In the genomic region with DNA sequence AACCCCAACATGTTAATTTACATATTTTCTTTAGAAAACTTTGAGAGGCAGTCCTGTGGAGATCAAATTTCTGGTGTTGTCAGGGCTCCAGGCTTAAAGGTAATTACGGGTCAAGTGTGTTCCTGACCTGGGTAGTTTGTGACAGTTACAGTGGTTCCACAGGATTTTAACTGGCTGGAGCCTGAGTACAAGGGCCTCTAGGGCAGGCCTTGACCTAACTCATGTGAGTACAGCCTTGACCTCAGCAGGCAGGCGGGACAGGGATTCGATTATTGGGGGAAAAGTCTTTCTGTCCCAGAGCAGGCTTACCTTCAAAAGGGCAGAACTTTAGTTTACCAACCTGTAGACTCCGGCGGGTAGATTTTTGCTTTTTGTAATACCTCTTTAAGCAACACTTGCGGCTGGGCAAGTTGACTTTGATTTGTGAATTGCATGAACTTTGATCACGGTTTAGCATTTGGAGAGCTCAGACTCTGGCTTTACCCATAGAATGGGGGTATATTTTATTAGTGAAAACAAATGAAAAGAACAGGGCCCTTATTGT, we compare ENCODE assay signal across 9 cellular contexts. TPM values are rescaled to one million over a fixed set of nuclear protein-coding genes. Genes with fewer than 3 reads are reported as not detected.
DNase-seq lines count a peak whose midpoint lies in the region; ATAC-seq and TF ChIP-seq lines count a peak whose summit lies in the region.
"Had no signal": no experiment of that assay in that cellular context is flagged by ENCODE, and none has a peak within 500 bp of the region (broad histone marks: within the 10 kb centered on the region; RNA-seq: fewer than 3 reads in every experiment).

No MANE protein-coding gene starts in this region.

- H3K9me3 ChIP-seq in esophagus muscularis mucosa (no peaks in the 10 kb centered on the region), parathyroid adenoma (ENCODE audit: control insufficient read depth, low read length) (no peaks in the 10 kb centered on the region)

- no peaks in the 10 kb centered on the region for H3K36me3 ChIP-seq in esophagus muscularis mucosa
- no peaks in the 10 kb centered on the region for H3K36me3 ChIP-seq in parathyroid adenoma (ENCODE audit: control insufficient read depth, insufficient read depth, low read length)

- 87% methylated on average over 7 of the region's 7 CpGs for WGBS in esophagus muscularis mucosa

- no peak for TF ChIP-seq CTCF in esophagus muscularis mucosa (IDR thresholded peaks at IDR 0.05)
- no peak for TF ChIP-seq CTCF in parathyroid adenoma (IDR thresholded peaks at IDR 0.05)

- H3K27ac ChIP-seq in esophagus muscularis mucosa (replicated peaks in 1 of 4) (peak overlapping the region; percentile 58 to 71 (median 70)), parathyroid adenoma (peak overlapping the region; percentile 85)

- TF ChIP-seq POLR2A in esophagus muscularis mucosa (IDR thresholded peaks at IDR 0.05; ENCODE audit: low read depth): no peak

- no peak overlapping the region for H3K4me3 ChIP-seq in esophagus muscularis mucosa
- peak overlapping the region; percentile 23 for H3K4me3 ChIP-seq in parathyroid adenoma (ENCODE audit: low read depth, low read length)

- TF ChIP-seq EP300 in esophagus muscularis mucosa (IDR thresholded peaks at IDR 0.05): no peak

- H3K9ac ChIP-seq in parathyroid adenoma: no peak overlapping the region

- H3K4me2 ChIP-seq in parathyroid adenoma (ENCODE audit: low read length): peak overlapping the region; percentile 59

- peak; percentile 44 for DNase-seq in NCI-H69 (lab: John Stamatoyannopoulos, UW)
- DNase-seq in esophagus muscularis mucosa (ENCODE audit: extremely low spot score): no peak
- DNase-seq in foreskin melanocyte: no peak
- no peak for DNase-seq in kidney tubule cell (ENCODE audit: low spot score)
- no peak for DNase-seq in NCI-H524 (lab: John Stamatoyannopoulos, UW)
- DNase-seq: NCI-H1436 had no signal

- H3K4me1 ChIP-seq in esophagus muscularis mucosa (peaks cover 10 to 23% (median 20%) of the 10 kb centered on the region in 4 donors), parathyroid adenoma (peaks cover 14% of the 10 kb centered on the region)

- ATAC-seq in GM21786 (IDR thresholded peaks at IDR 0.05; ENCODE audit: unreplicated experiment) (peak; percentile 20), HG03045 (IDR thresholded peaks at IDR 0.05; ENCODE audit: unreplicated experiment) (no peak)

- H2AFZ ChIP-seq in parathyroid adenoma: peak overlapping the region; percentile 36

- no peaks in the 10 kb centered on the region for H3K79me2 ChIP-seq in parathyroid adenoma

- intact Hi-C loops in esophagus muscularis mucosa (cut with DNase I): no loop called here

- H3K27me3 ChIP-seq in esophagus muscularis mucosa (no peaks in the 10 kb centered on the region), parathyroid adenoma (ENCODE audit: control insufficient read depth, insufficient read depth, low read length) (no peaks in the 10 kb centered on the region)

RNA-seq across cellular contexts. Expression of gene PPTC7, which starts 8.5 kb away (rescaled TPM):
- total RNA-seq in esophagus muscularis mucosa: 10 to 100 TPM; 36.6 to 55.6 (median 53.2) TPM

RNA-seq across cellular contexts. Expression of gene TCTN1, which starts 22.3 kb away (rescaled TPM):
- total RNA-seq in esophagus muscularis mucosa: 10 to 100 TPM; 17.4 to 26.2 (median 21.4) TPM
